8 cellular contexts compared by ENCODE assay signal in genomic region chr15:76903251-76903681, GRCh38. TPM values are rescaled to one million over a fixed set of nuclear protein-coding genes. Genes with fewer than 3 reads are reported as not detected.
DNase-seq lines count a peak whose midpoint lies in the region; ATAC-seq, FAIRE-seq and TF ChIP-seq lines count a peak whose summit lies in the region.

No MANE protein-coding gene starts in this region.

- FAIRE-seq in pancreas (lab: Jason Lieb, UNC) = no peak

- peak; percentile 56 for TF ChIP-seq CTCF in BE2C (IDR thresholded peaks at IDR 0.05; ENCODE audit: low read depth, low read length)
- peak; percentile 45 for TF ChIP-seq CTCF in GM10248 (IDR thresholded peaks at IDR 0.05; ENCODE audit: control extremely low read depth, extremely low read depth, low read depth, missing control alignments)
- peak; percentile 83 for TF ChIP-seq CTCF in OCI-LY7 (conservative IDR thresholded peaks at IDR 0.05; ENCODE audit: low read length)
- peak; percentile 57 for TF ChIP-seq CTCF in choroid plexus epithelial cell (conservative IDR thresholded peaks at IDR 0.05; ENCODE audit: low read depth, low read length)
- TF ChIP-seq CTCF in neutrophil (IDR thresholded peaks at IDR 0.05) = no peak
- no peak for TF ChIP-seq CTCF in pancreas (IDR thresholded peaks at IDR 0.05)

- intact Hi-C loops in OCI-LY7 (cut with micrococcal nuclease; ENCODE audit: unreplicated experiment) = loop anchor here (2.0 to 10.0 kb wide), 2 partner anchors 102 to 122 kb away; no protein-coding TSS in a partner anchor
- intact Hi-C loops in pancreas (cut with DNase I) = no loop called here

- H3K4me2 ChIP-seq in OCI-LY7 (ENCODE audit: low read length) = peak overlapping the region; percentile 94

- H3K4me3 ChIP-seq in BE2C (ENCODE audit: low read depth, low read length) = no peak overlapping the region
- no peak overlapping the region for H3K4me3 ChIP-seq in OCI-LY7 (ENCODE audit: low read depth, low read length, poor library complexity, severe bottlenecking)
- H3K4me3 ChIP-seq in choroid plexus epithelial cell (ENCODE audit: low read depth, low read length) = no peak overlapping the region
- H3K4me3 ChIP-seq in neutrophil (ENCODE audit: low read depth in 1 of 2, low read length in 1 of 2) = peak overlapping the region in 1 of 2 experiments; percentile 2
- H3K4me3 ChIP-seq in pancreas = peak overlapping the region in 1 of 4 donors; percentile 91

- ATAC-seq in pancreas = no peak

- H4K20me1 ChIP-seq in OCI-LY7 (ENCODE audit: insufficient read depth, low read length) = no peaks in the 10 kb centered on the region

- CTCF ChIA-PET in GM10248 (lab: Yijun Ruan, JAX) = interaction anchor here (0.7 to 1.6 kb wide), 5 partner anchors 13 to 129 kb away, joined by 3 to 6 read pairs (median 3); no protein-coding TSS in a partner anchor
- CTCF ChIA-PET in OCI-LY7 (lab: Charles Lee; ENCODE audit: unreplicated experiment) = no interaction called here

- BruUV-seq in OCI-LY7 (replicated peaks; lab: Mats Ljungman, UMichigan) = TSS peak; percentile 62

- POLR2A ChIA-PET in GM10248 (lab: Yijun Ruan, JAX) (no interaction called here), OCI-LY7 (lab: Charles Lee) (no interaction called here)

- H3K9me3 ChIP-seq in BE2C (no peaks in the 10 kb centered on the region; the same call in 1 of the 2 replicates), OCI-LY7 (ENCODE audit: low read length) (no peaks in the 10 kb centered on the region), neutrophil (no peaks in the 10 kb centered on the region), pancreas (no peaks in the 10 kb centered on the region)

- H3K79me2 ChIP-seq in OCI-LY7 (ENCODE audit: insufficient read depth, low read depth, low read length) = no peaks in the 10 kb centered on the region

- H3K4me1 ChIP-seq in BE2C = peaks cover 2% of the 10 kb centered on the region
- peaks cover 21% of the 10 kb centered on the region for H3K4me1 ChIP-seq in OCI-LY7 (ENCODE audit: insufficient read depth, low read length, poor library complexity, severe bottlenecking)
- H3K4me1 ChIP-seq in neutrophil (ENCODE audit: control insufficient read depth in 1 of 2, insufficient read depth in 1 of 2, low read depth in 1 of 2, low read length in 1 of 2) = peaks cover 32% of the 10 kb centered on the region in 2 experiments
- peaks cover 8 to 21% (median 12%) of the 10 kb centered on the region in 3 donors for H3K4me1 ChIP-seq in pancreas

- no peak overlapping the region for H2AFZ ChIP-seq in OCI-LY7 (ENCODE audit: low read length)

- DNase-seq in BE2C (no peak), GM10248 (ENCODE audit: extremely low spot score) (peak; percentile 32), OCI-LY7 (ENCODE audit: low spot score) (peak; percentile 62), choroid plexus epithelial cell (ENCODE audit: low read depth) (peak; percentile 61), NCI-H187 treated with DMSO at 0.1 percent for 48 hours (lab: John Stamatoyannopoulos, UW) (no peak), pancreas (no peak), T1000 (lab: John Stamatoyannopoulos, UW) (no peak)

- H3K27ac ChIP-seq in OCI-LY7 (ENCODE audit: low read depth, low read length, poor library complexity, severe bottlenecking) = no peak overlapping the region
- peak overlapping the region; percentile 27 for H3K27ac ChIP-seq in neutrophil
- peak overlapping the region in 1 of 4 donors; percentile 90 for H3K27ac ChIP-seq in pancreas

- no peaks in the 10 kb centered on the region for H3K36me3 ChIP-seq in BE2C
- no peaks in the 10 kb centered on the region for H3K36me3 ChIP-seq in OCI-LY7 (ENCODE audit: insufficient read depth, low read length)
- no peaks in the 10 kb centered on the region for H3K36me3 ChIP-seq in neutrophil
- no peaks in the 10 kb centered on the region for H3K36me3 ChIP-seq in pancreas

- H3K27me3 ChIP-seq in BE2C (no peaks in the 10 kb centered on the region), neutrophil (no peaks in the 10 kb centered on the region), pancreas (no peaks in the 10 kb centered on the region)

- no peaks in the 10 kb centered on the region for H3K9me2 ChIP-seq in OCI-LY7 (ENCODE audit: insufficient read depth, low read length)

RNA-seq across cellular contexts. Expression of gene SCAPER, which starts 1.9 kb away (rescaled TPM):
- 5.4 TPM for polyA plus RNA-seq in BE2C (2012; ENCODE audit: insufficient read depth, insufficient read length, low read depth)
- 10.4 and 11.8 TPM in 2 replicates for total RNA-seq in OCI-LY7 (2014; rRNA removed; shearing (Covaris generic))
- 22.3 and 23.5 TPM in 2 replicates for total RNA-seq in OCI-LY7 (2022)
- total RNA-seq in pancreas = 10 to 100 TPM; 13.2 to 23.8 (median 15.9) TPM
- 10 to 100 TPM in 1 of 2 donors, 1 to 10 TPM in 1; 3.0 to 11.8 TPM for polyA plus RNA-seq in pancreas

RNA-seq across cellular contexts. Expression of gene RCN2, which starts 28.3 kb away (rescaled TPM):
- polyA plus RNA-seq in BE2C (2012; ENCODE audit: insufficient read depth, insufficient read length, low read depth) = 47.3 TPM
- 32.8 and 33.4 TPM in 2 replicates for total RNA-seq in OCI-LY7 (2014; rRNA removed; shearing (Covaris generic))
- 39.1 and 45.9 TPM in 2 replicates for total RNA-seq in OCI-LY7 (2022)
- 10 to 100 TPM in 3 of 6 donors, 1 to 10 TPM in 3; 7.5 to 22.9 (median 10.9) TPM for total RNA-seq in pancreas
- polyA plus RNA-seq in pancreas = 10 to 100 TPM; 12.5 to 21.3 TPM

Comparison
In these comparisons a context has a peak if more than half of its experiments do, and no peak if none do; other contexts are left out.
1. DNase-seq: peak in GM10248 (single experiment), OCI-LY7 (single experiment) and choroid plexus epithelial cell (single experiment); none in BE2C (single experiment), NCI-H187 treated with DMSO at 0.1 percent for 48 hours (single experiment), pancreas (0 of 6) and T1000 (single experiment).
2. CTCF ChIP-seq: peak in BE2C (single experiment), GM10248 (single experiment), OCI-LY7 (single experiment) and choroid plexus epithelial cell (single experiment); none in neutrophil (single experiment) and pancreas (0 of 4).